Comparison of ENCODE assay signal across 17 cellular contexts in genomic region chr7:157444011-157444842, GRCh38.
DNase-seq lines count a peak whose midpoint lies in the region; ATAC-seq, FAIRE-seq and TF ChIP-seq lines count a peak whose summit lies in the region.
"Had no signal": no experiment of that assay in that cellular context is flagged by ENCODE, and none has a peak within 500 bp of the region (broad histone marks: within the 10 kb centered on the region; RNA-seq: fewer than 3 reads in every experiment).

No MANE protein-coding gene starts in this region.

- in situ Hi-C loops in K562 (cut with MboI) = no loop called here

- no peak overlapping the region for H3K27ac ChIP-seq in K562 (ENCODE audit: extremely low read depth, low read depth, low read length)
- no peak overlapping the region for H3K27ac ChIP-seq in neural progenitor cell
- H3K27ac ChIP-seq in testis = no peak overlapping the region
- H3K27ac ChIP-seq: KMS-11, PC-9 had no signal

- FAIRE-seq in K562 (lab: Jason Lieb, UNC) = no peak
- FAIRE-seq: GM12878, GM18507 had no signal

- H3K9me3 ChIP-seq in K562 (replicated peaks; ENCODE audit: control insufficient read depth, insufficient read depth, low read depth, low read length) (no peaks in the 10 kb centered on the region), neural progenitor cell (ENCODE audit: low read depth) (no peaks in the 10 kb centered on the region), testis (no peaks in the 10 kb centered on the region)

- CTCF ChIA-PET in K562 (lab: Yijun Ruan, JAX; ENCODE audit: low intra/inter-chr PET ratio) = no interaction called here

- no peaks in the 10 kb centered on the region for H3K9me3 Mint-ChIP-seq in activated naive CD8-positive, alpha-beta T cell treated with anti-CD3 and anti-CD28 coated beads, Interleukin-2, amount 50 U/mL, for 24 hours
- H3K9me3 Mint-ChIP-seq in activated naive CD8-positive, alpha-beta T cell treated with anti-CD3 and anti-CD28 coated beads for 36 hours = no peaks in the 10 kb centered on the region
- H3K9me3 Mint-ChIP-seq in neural progenitor cell = peaks cover 26% of the 10 kb centered on the region
- H3K9me3 Mint-ChIP-seq: CD4-positive, alpha-beta T cell had no signal

- no peak overlapping the region for H3K4me3 Mint-ChIP-seq in activated naive CD8-positive, alpha-beta T cell treated with anti-CD3 and anti-CD28 coated beads, Interleukin-2, amount 50 U/mL, for 24 hours
- H3K4me3 Mint-ChIP-seq in activated naive CD8-positive, alpha-beta T cell treated with anti-CD3 and anti-CD28 coated beads for 36 hours = no peak overlapping the region
- peak overlapping the region; percentile 11 for H3K4me3 Mint-ChIP-seq in neural progenitor cell
- H3K4me3 Mint-ChIP-seq: CD4-positive, alpha-beta T cell; H9 had no signal

- H3K9ac ChIP-seq in K562 (ENCODE audit: insufficient read depth in 1 of 2, low read depth in 2 of 2, low read length in 2 of 2) (peak overlapping the region in 1 of 2 experiments; percentile 17; a peak in 1 of 4 replicates), neural progenitor cell (no peak overlapping the region)
- H3K9ac ChIP-seq: KMS-11 had no signal

- no peak overlapping the region for H3K4me2 ChIP-seq in K562 (ENCODE audit: insufficient read depth, low read length)
- H3K4me2 ChIP-seq in neural progenitor cell = no peak overlapping the region
- H3K4me2 ChIP-seq: KMS-11, PC-9 had no signal

- H3K27ac Mint-ChIP-seq in activated naive CD8-positive, alpha-beta T cell treated with anti-CD3 and anti-CD28 coated beads, Interleukin-2, amount 50 U/mL, for 24 hours = no peak overlapping the region
- H3K27ac Mint-ChIP-seq in activated naive CD8-positive, alpha-beta T cell treated with anti-CD3 and anti-CD28 coated beads for 36 hours = no peak overlapping the region
- peak overlapping the region; percentile 76 for H3K27ac Mint-ChIP-seq in neural progenitor cell
- H3K27ac Mint-ChIP-seq: CD4-positive, alpha-beta T cell; H9 had no signal

- no peaks in the 10 kb centered on the region for H3K36me3 Mint-ChIP-seq in activated naive CD8-positive, alpha-beta T cell treated with anti-CD3 and anti-CD28 coated beads, Interleukin-2, amount 50 U/mL, for 24 hours (ENCODE audit: low read depth)
- H3K36me3 Mint-ChIP-seq in activated naive CD8-positive, alpha-beta T cell treated with anti-CD3 and anti-CD28 coated beads for 36 hours = no peaks in the 10 kb centered on the region
- H3K36me3 Mint-ChIP-seq in neural progenitor cell = peaks cover 13% of the 10 kb centered on the region

- intact Hi-C loops in K562 (cut with micrococcal nuclease) = no loop called here
- intact Hi-C loops in testis (cut with DNase I; ENCODE audit: low total_unique reads) = no loop called here

- no peaks in the 10 kb centered on the region for H4K20me1 ChIP-seq in K562 (replicated peaks; ENCODE audit: control insufficient read depth, insufficient read depth, low read length)
- no peaks in the 10 kb centered on the region for H4K20me1 ChIP-seq in neural progenitor cell (ENCODE audit: low read depth)

- H2AFZ ChIP-seq in K562 (ENCODE audit: low read depth, low read length) (no peak overlapping the region), neural progenitor cell (replicated peaks) (no peak overlapping the region)
- H2AFZ ChIP-seq: PC-9 had no signal

- peaks cover 2% of the 10 kb centered on the region for H3K27me3 Mint-ChIP-seq in activated naive CD8-positive, alpha-beta T cell treated with anti-CD3 and anti-CD28 coated beads, Interleukin-2, amount 50 U/mL, for 24 hours
- no peaks in the 10 kb centered on the region for H3K27me3 Mint-ChIP-seq in activated naive CD8-positive, alpha-beta T cell treated with anti-CD3 and anti-CD28 coated beads for 36 hours
- H3K27me3 Mint-ChIP-seq in neural progenitor cell (ENCODE audit: insufficient read depth, low read depth) = peaks cover 12% of the 10 kb centered on the region
- H3K27me3 Mint-ChIP-seq: CD4-positive, alpha-beta T cell had no signal

- H3K27me3 ChIP-seq in K562 (ENCODE audit: control insufficient read depth in 2 of 2, insufficient read depth in 2 of 2, low read length in 2 of 2) (peaks cover 31 to 50% of the 10 kb centered on the region in 2 experiments), neural progenitor cell (no peaks in the 10 kb centered on the region), testis (no peaks in the 10 kb centered on the region)

- TF ChIP-seq RAD21 in K562 (CRISPR knock-in tag; conservative IDR thresholded peaks at IDR 0.05 in 1 of 2, IDR thresholded peaks at IDR 0.05 in 1 of 2) = no peak

- no peak for DNase-seq in activated naive CD8-positive, alpha-beta T cell treated with anti-CD3 and anti-CD28 coated beads, Interleukin-2, amount 50 U/mL, for 24 hours
- DNase-seq in activated naive CD8-positive, alpha-beta T cell treated with anti-CD3 and anti-CD28 coated beads for 36 hours = no peak
- DNase-seq in K562 (ENCODE audit: extremely low read depth in 1 of 4, low spot score in 3 of 4) = no peak
- no peak for DNase-seq in neural progenitor cell (ENCODE audit: low spot score)
- DNase-seq in testis = peak; percentile 13
- DNase-seq in stimulated activated CD4-positive, alpha-beta T cell treated with anti-CD3 and anti-CD28 coated beads, Interleukin-4, amount 100 ng/mL, for 4 hours = no peak
- DNase-seq: Calu3; CD4-positive, alpha-beta T cell; H9; NCI-H1092; NCI-H446; PC-9 had no signal

- TF ChIP-seq EP300 in K562 (IDR thresholded peaks at IDR 0.05; ENCODE audit: low read length) = no peak

- TF ChIP-seq CTCF in K562 (IDR thresholded peaks at IDR 0.05 in 2 of 3, conservative IDR thresholded peaks at IDR 0.05 in 1 of 3; ENCODE audit: insufficient read depth in 2 of 3, low read depth in 1 of 3, low read length in 3 of 3) (no peak), neural progenitor cell (IDR thresholded peaks at IDR 0.05) (no peak), testis (IDR thresholded peaks at IDR 0.05) (no peak)

- TF ChIP-seq POLR2A in K562 (conservative IDR thresholded peaks at IDR 0.05) = no peak
- TF ChIP-seq POLR2A in testis (IDR thresholded peaks at IDR 0.05) = no peak

- ATAC-seq in activated naive CD8-positive, alpha-beta T cell treated with anti-CD3 and anti-CD28 coated beads, Interleukin-2, amount 50 U/mL, for 24 hours = peak; percentile 15
- ATAC-seq in K562 (peak; percentile 53), GM18867 (IDR thresholded peaks at IDR 0.05; ENCODE audit: unreplicated experiment) (no peak), HG03108 (IDR thresholded peaks at IDR 0.05; ENCODE audit: unreplicated experiment) (no peak)
- ATAC-seq: GM12878 had no signal

- POLR2A ChIA-PET in K562 (lab: Yijun Ruan, JAX) = no interaction called here

- no TSS peak for BruUV-seq in K562 (replicated peaks; lab: Mats Ljungman, UMichigan)

- H3K36me3 ChIP-seq in K562 (ENCODE audit: control insufficient read depth, insufficient read depth, low read length) = no peaks in the 10 kb centered on the region
- no peaks in the 10 kb centered on the region for H3K36me3 ChIP-seq in neural progenitor cell
- no peaks in the 10 kb centered on the region for H3K36me3 ChIP-seq in testis (ENCODE audit: low read depth, missing control alignments)

- H3K4me1 ChIP-seq in K562 (replicated peaks in 1 of 2; ENCODE audit: control insufficient read depth in 2 of 2, insufficient read depth in 2 of 2, low read length in 2 of 2) = peaks cover 0 to 12% of the 10 kb centered on the region in 2 experiments; a peak in 1 of 5 replicates
- no peaks in the 10 kb centered on the region for H3K4me1 ChIP-seq in neural progenitor cell
- no peaks in the 10 kb centered on the region for H3K4me1 ChIP-seq in testis

- H3K4me3 ChIP-seq in K562 (no peak overlapping the region), neural progenitor cell (no peak overlapping the region), testis (no peak overlapping the region)
- H3K4me3 ChIP-seq: GM12878, PC-9 had no signal

- 2% methylated on average over 27 of the region's 27 CpGs for whole genome bisulfite sequencing in K562 (ENCODE audit: insufficient coverage, low coverage, missing lambda C conversion rate)
- 74 to 79% methylated on average over 13 to 27 of the region's 27 CpGs for WGBS in testis, 2 donors

- no peaks in the 10 kb centered on the region for H3K4me1 Mint-ChIP-seq in activated naive CD8-positive, alpha-beta T cell treated with anti-CD3 and anti-CD28 coated beads, Interleukin-2, amount 50 U/mL, for 24 hours
- no peaks in the 10 kb centered on the region for H3K4me1 Mint-ChIP-seq in activated naive CD8-positive, alpha-beta T cell treated with anti-CD3 and anti-CD28 coated beads for 36 hours
- H3K4me1 Mint-ChIP-seq in neural progenitor cell = peaks cover 6% of the 10 kb centered on the region
- H3K4me1 Mint-ChIP-seq: H9 had no signal

- no peaks in the 10 kb centered on the region for H3F3A ChIP-seq in neural progenitor cell (ENCODE audit: low read depth)

- H3K79me2 ChIP-seq in K562 (ENCODE audit: control insufficient read depth, insufficient read depth, low read length) (no peaks in the 10 kb centered on the region), neural progenitor cell (ENCODE audit: low read depth) (no peaks in the 10 kb centered on the region)

- H3K9me1 ChIP-seq in K562 (ENCODE audit: control insufficient read depth, insufficient read depth, low read length) = no peaks in the 10 kb centered on the region

TF ChIP-seq in K562, 482 proteins besides CTCF, POLR2A, EP300 and RAD21:
- TF ChIP-seq SMARCA4 (IDR thresholded peaks at IDR 0.05) = no peak
- TF ChIP-seq CC2D1A (IDR thresholded peaks at IDR 0.05) = no peak
- no peak for TF ChIP-seq MED1 (CRISPR knock-in tag; IDR thresholded peaks at IDR 0.05; ENCODE audit: borderline replicate concordance)
- TF ChIP-seq HMGXB4 (CRISPR knock-in tag; IDR thresholded peaks at IDR 0.05) = no peak
- TF ChIP-seq MCM5 (IDR thresholded peaks at IDR 0.05; ENCODE audit: low read depth) = no peak
- TF ChIP-seq ARID1B (IDR thresholded peaks at IDR 0.05) = no peak

Comparison
In these comparisons a context has a peak if more than half of its experiments do, and no peak if none do; other contexts are left out.
1. ATAC-seq: peak in activated naive CD8-positive, alpha-beta T cell treated with anti-CD3 and anti-CD28 coated beads, Interleukin-2, amount 50 U/mL, for 24 hours (single experiment) and K562 (single experiment); none in GM18867 (single experiment) and HG03108 (single experiment).